1 cellular context compared by ENCODE assay signal in genomic region chr19:35879770-35880317, GRCh38.
TF ChIP-seq lines count a peak whose summit lies in the region.

No MANE protein-coding gene starts in this region.

TF ChIP-seq in HepG2, 621 proteins besides CTCF, POLR2A, EP300 and RAD21 (continued from another document and continues in another):
- TF ChIP-seq ZNF749 (CRISPR knock-in tag; IDR thresholded peaks at IDR 0.05; ENCODE audit: borderline replicate concordance) (peak; percentile 82; the same call in 1 of the 2 replicates), NAIF1 (CRISPR knock-in tag; IDR thresholded peaks at IDR 0.05; ENCODE audit: borderline replicate concordance) (peak; percentile 53; the same call in 1 of the 2 replicates), U2AF1 (optimal IDR thresholded peaks at IDR 0.05; ENCODE audit: low read depth, low read length) (no peak), MIER3 (CRISPR knock-in tag; IDR thresholded peaks at IDR 0.05; ENCODE audit: borderline replicate concordance) (peak; percentile 81; the same call in 1 of the 2 replicates), ZSCAN12 (CRISPR knock-in tag; IDR thresholded peaks at IDR 0.05) (peak; percentile 97), ZFP36 (IDR thresholded peaks at IDR 0.05; ENCODE audit: borderline replicate concordance, low read depth, low read length, partially characterized antibody) (no peak), ZBTB49 (CRISPR knock-in tag; IDR thresholded peaks at IDR 0.05; ENCODE audit: borderline replicate concordance) (peak; percentile 92; the same call in 1 of the 2 replicates), CREB1 (IDR thresholded peaks at IDR 0.05) (no peak), CREB1 (CRISPR knock-in tag; IDR thresholded peaks at IDR 0.05) (no peak), ZNF800 (CRISPR knock-in tag; IDR thresholded peaks at IDR 0.05) (0 out of 2 replicates have a peak, but pooled peaks have one; percentile 65), ATF7 (IDR thresholded peaks at IDR 0.05) (no peak), ATF7 (CRISPR knock-in tag; IDR thresholded peaks at IDR 0.05) (no peak), ZNF687 (CRISPR knock-in tag; IDR thresholded peaks at IDR 0.05) (peak; percentile 70), ZNF143 (CRISPR knock-in tag; IDR thresholded peaks at IDR 0.05) (peak; percentile 52; the same call in 1 of the 2 replicates), GMEB2 (CRISPR knock-in tag; IDR thresholded peaks at IDR 0.05; ENCODE audit: low read depth) (no peak), SAFB2 (CRISPR knock-in tag; IDR thresholded peaks at IDR 0.05; ENCODE audit: borderline replicate concordance, low read depth) (no peak), NR2F1 (CRISPR knock-in tag; IDR thresholded peaks at IDR 0.05) (no peak; a peak in 1 of 4 replicates), CSRNP1 (CRISPR knock-in tag; IDR thresholded peaks at IDR 0.05) (peak; percentile 84; the same call in 1 of the 2 replicates), NPAS2 (CRISPR knock-in tag; IDR thresholded peaks at IDR 0.05; ENCODE audit: borderline replicate concordance) (no peak), ZNF878 (CRISPR knock-in tag; IDR thresholded peaks at IDR 0.05) (peak; percentile 86; the same call in 1 of the 2 replicates), HNF4G (IDR thresholded peaks at IDR 0.05; ENCODE audit: borderline replicate concordance, low read depth, low read length) (no peak), HNF4G (CRISPR knock-in tag; IDR thresholded peaks at IDR 0.05; ENCODE audit: borderline replicate concordance, low read depth) (no peak), CHD2 (IDR thresholded peaks at IDR 0.05; ENCODE audit: low read depth, low read length) (no peak), PBX3 (CRISPR knock-in tag; IDR thresholded peaks at IDR 0.05; ENCODE audit: borderline replicate concordance) (peak; percentile 86), ZNF44 (CRISPR knock-in tag; IDR thresholded peaks at IDR 0.05) (no peak), MAX (IDR thresholded peaks at IDR 0.05) (0 out of 2 replicates have a peak, but pooled peaks have one; percentile 38), STAT6 (CRISPR knock-in tag; IDR thresholded peaks at IDR 0.05; ENCODE audit: borderline replicate concordance) (no peak), HDAC1 (CRISPR knock-in tag; IDR thresholded peaks at IDR 0.05) (peak; percentile 71), ELF1 (CRISPR knock-in tag; IDR thresholded peaks at IDR 0.05) (no peak), GATA4 (IDR thresholded peaks at IDR 0.05; ENCODE audit: borderline replicate concordance, low read depth) (no peak), ATF1 (CRISPR knock-in tag; IDR thresholded peaks at IDR 0.05) (0 out of 2 replicates have a peak, but pooled peaks have one; percentile 13), PRDM4 (CRISPR knock-in tag; IDR thresholded peaks at IDR 0.05; ENCODE audit: borderline replicate concordance) (peak; percentile 80; the same call in 1 of the 2 replicates)
